Comparison of ENCODE assay signal across 9 cellular contexts in the genomic region with DNA sequence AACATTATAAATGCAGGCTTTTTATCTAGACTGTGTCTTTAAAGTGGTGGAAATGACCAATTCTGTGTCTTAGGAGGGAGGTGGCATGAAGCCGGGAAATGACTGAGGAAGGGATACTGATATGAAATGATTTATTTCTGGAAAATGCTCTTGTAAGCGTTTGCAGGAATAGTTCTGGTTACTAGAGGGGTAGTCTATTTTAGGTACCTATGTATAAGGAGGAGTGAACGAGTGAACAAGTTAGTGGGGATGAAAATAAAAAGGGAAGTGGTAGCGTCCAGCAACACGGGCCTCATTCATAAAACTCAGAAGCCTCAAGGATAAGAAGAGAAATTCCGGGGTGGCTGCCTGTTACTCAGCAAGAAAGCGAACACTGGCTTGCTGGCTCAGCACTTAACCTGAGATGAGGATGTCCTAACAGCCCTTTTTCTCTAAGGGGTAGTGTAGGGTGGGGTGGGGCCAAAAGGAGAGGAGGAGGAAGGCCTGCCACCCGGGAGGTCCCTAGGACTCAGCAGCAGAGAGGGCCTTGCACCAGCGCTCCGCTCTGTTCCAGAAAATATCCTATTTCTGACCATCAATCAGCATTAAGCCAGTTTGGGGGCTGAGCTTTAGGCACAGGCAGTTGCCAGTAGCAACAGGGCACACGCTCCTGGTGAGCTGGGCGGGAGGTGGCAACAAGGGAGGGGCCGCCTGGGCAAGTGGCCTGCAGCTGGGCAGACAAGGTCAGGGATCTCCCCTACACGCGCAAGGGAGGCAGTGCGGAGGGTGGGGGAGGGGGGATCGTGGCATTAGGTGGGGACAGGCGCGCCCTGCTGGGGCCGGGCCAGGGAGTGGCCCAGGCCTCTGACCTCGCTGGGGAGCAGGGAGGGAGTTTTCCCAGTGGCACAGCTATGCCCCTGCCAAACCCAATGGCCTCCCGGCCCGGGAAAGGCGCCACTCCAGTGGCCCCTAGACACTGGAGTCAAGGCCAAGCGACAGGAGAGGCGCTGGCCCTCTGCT.
A peak's percentile ranks its signal among the peaks of the same experiment; 100 is the strongest.
DNase-seq lines count a peak whose midpoint lies in the region; ATAC-seq and TF ChIP-seq lines count a peak whose summit lies in the region.
"Had no signal": no experiment of that assay in that cellular context is flagged by ENCODE, and none has a peak within 500 bp of the region (broad histone marks: within the 10 kb centered on the region; RNA-seq: fewer than 3 reads in every experiment).

No MANE protein-coding gene starts in this region.

- H3K36me3 ChIP-seq in RWPE2 (ENCODE audit: low read depth) (no peaks in the 10 kb centered on the region), cardiac muscle cell (no peaks in the 10 kb centered on the region), MG63 (no peaks in the 10 kb centered on the region)

- no peak overlapping the region for H3K27ac ChIP-seq in RWPE2 (ENCODE audit: poor library complexity, severe bottlenecking)
- H3K27ac ChIP-seq in cardiac muscle cell = no peak overlapping the region
- H3K27ac ChIP-seq: VCaP had no signal

- in situ Hi-C loops in GM13976 (cut with MboI; ENCODE audit: low sequenced_read_pairs, unreplicated experiment) = no loop called here

- H3K27me3 ChIP-seq in RWPE2 (ENCODE audit: insufficient read depth, poor library complexity, severe bottlenecking) = no peaks in the 10 kb centered on the region
- peaks cover 37% of the 10 kb centered on the region for H3K27me3 ChIP-seq in cardiac muscle cell
- no peaks in the 10 kb centered on the region for H3K27me3 ChIP-seq in MG63

- no peak for TF ChIP-seq CTCF in GM13976 (IDR thresholded peaks at IDR 0.05; ENCODE audit: borderline replicate concordance, control extremely low read depth, extremely low read depth, insufficient read depth, missing control alignments)
- no peak for TF ChIP-seq CTCF in RWPE2 (IDR thresholded peaks at IDR 0.05; ENCODE audit: poor library complexity, severe bottlenecking)
- TF ChIP-seq CTCF in cardiac muscle cell (IDR thresholded peaks at IDR 0.05; ENCODE audit: low read depth, low read length) = no peak

- H3K4me3 ChIP-seq in RWPE2 (ENCODE audit: severe bottlenecking) (no peak overlapping the region), cardiac muscle cell (peak overlapping the region; percentile 38), MG63 (no peak overlapping the region)

- H3K4me1 ChIP-seq in RWPE2 (ENCODE audit: insufficient read depth, poor library complexity, severe bottlenecking) (no peaks in the 10 kb centered on the region), cardiac muscle cell (ENCODE audit: low read depth) (peaks cover 4% of the 10 kb centered on the region)

- H3K9me3 ChIP-seq in RWPE2 (ENCODE audit: severe bottlenecking) (no peaks in the 10 kb centered on the region), cardiac muscle cell (ENCODE audit: low read depth) (no peaks in the 10 kb centered on the region), MG63 (no peaks in the 10 kb centered on the region)

- intact Hi-C loops in activated naive CD4-positive, alpha-beta T cell treated with anti-CD3 and anti-CD28 coated beads for 36 hours (cut with micrococcal nuclease) = no loop called here

- H3K27ac Mint-ChIP-seq in activated naive CD4-positive, alpha-beta T cell treated with anti-CD3 and anti-CD28 coated beads for 36 hours = no peak overlapping the region
- H3K27ac Mint-ChIP-seq in activated T-cell treated with anti-CD3 and anti-CD28 coated beads, Interleukin-2, amount 50 U/mL, for 24 hours = no peak overlapping the region

- no peaks in the 10 kb centered on the region for H3K4me1 Mint-ChIP-seq in activated naive CD4-positive, alpha-beta T cell treated with anti-CD3 and anti-CD28 coated beads for 36 hours (ENCODE audit: low read depth)
- H3K4me1 Mint-ChIP-seq in activated T-cell treated with anti-CD3 and anti-CD28 coated beads, Interleukin-2, amount 50 U/mL, for 24 hours (ENCODE audit: low read depth) = no peaks in the 10 kb centered on the region

- no peaks in the 10 kb centered on the region for H3K9me3 Mint-ChIP-seq in activated naive CD4-positive, alpha-beta T cell treated with anti-CD3 and anti-CD28 coated beads for 36 hours
- no peaks in the 10 kb centered on the region for H3K9me3 Mint-ChIP-seq in activated T-cell treated with anti-CD3 and anti-CD28 coated beads, Interleukin-2, amount 50 U/mL, for 24 hours

- CTCF ChIA-PET in activated naive CD4-positive, alpha-beta T cell treated with anti-CD3 and anti-CD28 coated beads for 36 hours (lab: Charles Lee) = no interaction called here

- peak; percentile 13 for DNase-seq in GM13976 (ENCODE audit: low spot score)
- peak; percentile 44 for DNase-seq in RWPE2 (ENCODE audit: low spot score)
- peak in 1 of 2 donors; percentile 15 for DNase-seq in cardiac muscle cell (ENCODE audit: low read depth in 1 of 2, low spot score in 1 of 2)
- DNase-seq in pons (ENCODE audit: low spot score) = peak; percentile 55
- DNase-seq in activated naive CD4-positive, alpha-beta T cell treated with anti-CD3 and anti-CD28 coated beads for 36 hours = no peak
- no peak for DNase-seq in MG63
- no peak for DNase-seq in activated T-cell treated with anti-CD3 and anti-CD28 coated beads, Interleukin-2, amount 50 U/mL, for 24 hours

- no peak for ATAC-seq in RWPE2 (ENCODE audit: low read depth)
- ATAC-seq in HG02840 (IDR thresholded peaks at IDR 0.05; ENCODE audit: low FRiP score, unreplicated experiment) = no peak

- H3K4me3 Mint-ChIP-seq in activated naive CD4-positive, alpha-beta T cell treated with anti-CD3 and anti-CD28 coated beads for 36 hours = no peak overlapping the region
- H3K4me3 Mint-ChIP-seq in activated T-cell treated with anti-CD3 and anti-CD28 coated beads, Interleukin-2, amount 50 U/mL, for 24 hours = no peak overlapping the region

- peaks cover 1% of the 10 kb centered on the region for H3K36me3 Mint-ChIP-seq in activated naive CD4-positive, alpha-beta T cell treated with anti-CD3 and anti-CD28 coated beads for 36 hours (ENCODE audit: low read depth)
- H3K36me3 Mint-ChIP-seq in activated T-cell treated with anti-CD3 and anti-CD28 coated beads, Interleukin-2, amount 50 U/mL, for 24 hours (ENCODE audit: low read depth) = no peaks in the 10 kb centered on the region

- peaks cover 16% of the 10 kb centered on the region for H3K27me3 Mint-ChIP-seq in activated naive CD4-positive, alpha-beta T cell treated with anti-CD3 and anti-CD28 coated beads for 36 hours (ENCODE audit: low read depth)
- H3K27me3 Mint-ChIP-seq in activated T-cell treated with anti-CD3 and anti-CD28 coated beads, Interleukin-2, amount 50 U/mL, for 24 hours = peaks cover 30% of the 10 kb centered on the region

Comparison
In these comparisons a context has a peak if more than half of its experiments do, and no peak if none do; other contexts are left out.
1. DNase-seq: peak in GM13976 (single experiment), RWPE2 (single experiment) and pons (single experiment); none in activated naive CD4-positive, alpha-beta T cell treated with anti-CD3 and anti-CD28 coated beads for 36 hours (single experiment), MG63 (single experiment) and activated T-cell treated with anti-CD3 and anti-CD28 coated beads, Interleukin-2, amount 50 U/mL, for 24 hours (single experiment).